1 cellular context compared by ENCODE assay signal in genomic region chr11:125724125-125724524, GRCh38.
TF ChIP-seq lines count a peak whose summit lies in the region.

No MANE protein-coding gene starts in this region.

TF ChIP-seq in GM23338, 12 proteins besides CTCF, POLR2A, EP300 and RAD21 (continued from another document):
- TF ChIP-seq REST (IDR thresholded peaks at IDR 0.05; ENCODE audit: unreplicated experiment): no peak
- no peak for TF ChIP-seq EZH2 (IDR thresholded peaks at IDR 0.05; ENCODE audit: low read depth, unreplicated experiment)
